In genomic region chr9:104091708-104092107, GRCh38 we compare ENCODE assay signal across 8 cellular contexts. TPM values are rescaled to one million over a fixed set of nuclear protein-coding genes. Genes with fewer than 3 reads are reported as not detected.
DNase-seq lines count a peak whose midpoint lies in the region; ATAC-seq, FAIRE-seq and TF ChIP-seq lines count a peak whose summit lies in the region.

No MANE protein-coding gene starts in this region.

- POLR2A ChIA-PET in GM12878 (lab: Charles Lee): no interaction called here

- peak overlapping the region in 5 of 10 experiments; percentile 0 to 29 (median 12); a peak in 2 of 20 replicates for H3K4me3 ChIP-seq in BLaER1 treated with 17β-estradiol and CSF1 and Interleukin-3, amounts not matched to agents 10 nM and 100 nM
- H3K4me3 ChIP-seq in GM12878: no peak overlapping the region

- H3K27me3 Mint-ChIP-seq in mesothelial cell of epicardium (ENCODE audit: low read depth): peaks cover 9% of the 10 kb centered on the region

- TF ChIP-seq RAD21 in GM12878 (IDR thresholded peaks at IDR 0.05; ENCODE audit: insufficient read depth, low read depth, low read length): peak; percentile 52; the same call in 1 of the 2 replicates

- no TSS peak for BruUV-seq in GM12878 (replicated peaks; lab: Mats Ljungman, UMichigan)

- H3K36me3 ChIP-seq in BLaER1 treated with 17β-estradiol and CSF1 and Interleukin-3, amounts not matched to agents 10 nM and 100 nM: peaks cover 0 to 14% (median 7%) of the 10 kb centered on the region in 11 experiments; a peak in 7 of 22 replicates
- H3K36me3 ChIP-seq in GM12878 (ENCODE audit: control insufficient read depth in 2 of 2, insufficient read depth in 2 of 2, low read length in 1 of 2): no peaks in the 10 kb centered on the region

- H4K20me1 ChIP-seq in BLaER1 treated with 17β-estradiol and CSF1 and Interleukin-3, amounts not matched to agents 10 nM and 100 nM: 0 out of 22 replicates have a peak, but pooled peaks cover 0 to 5% (median 0%) of the 10 kb centered on the region in 11 experiments
- no peaks in the 10 kb centered on the region for H4K20me1 ChIP-seq in GM12878 (ENCODE audit: control insufficient read depth, insufficient read depth)

- 84% methylated on average over 4 of the region's 4 CpGs for WGBS in GM12878 (ENCODE audit: insufficient coverage, insufficient replicate concordance, low lambda C conversion rate, missing lambda C conversion rate)

- H3K27ac ChIP-seq in BLaER1 treated with 17β-estradiol and CSF1 and Interleukin-3, amounts not matched to agents 10 nM and 100 nM: peak overlapping the region in 10 of 11 experiments; percentile 29 to 98 (median 44); a peak in 17 of 22 replicates
- peak overlapping the region; percentile 61 for H3K27ac ChIP-seq in GM12878 (ENCODE audit: control insufficient read depth, insufficient read depth)

- ATAC-seq in GM21723 (IDR thresholded peaks at IDR 0.05; ENCODE audit: unreplicated experiment) (peak; percentile 38), GM12878 (peak; percentile 36), HG03521 (IDR thresholded peaks at IDR 0.05; ENCODE audit: unreplicated experiment) (no peak)

- peak overlapping the region; percentile 43 for H3K4me3 Mint-ChIP-seq in mesothelial cell of epicardium

- no peak for TF ChIP-seq EP300 in GM12878 (IDR thresholded peaks at IDR 0.05; ENCODE audit: borderline replicate concordance in 1 of 2, control insufficient read depth in 1 of 2, low read depth in 2 of 2, low read length in 2 of 2)

- peak; percentile 39 to 41 (median 41); a peak in 5 of 6 replicates for TF ChIP-seq CTCF in GM12878 (IDR thresholded peaks at IDR 0.05 in 2 of 3, conservative IDR thresholded peaks at IDR 0.05 in 1 of 3; ENCODE audit: control insufficient read depth in 2 of 3, extremely low read depth in 1 of 3, insufficient read depth in 1 of 3, low read depth in 3 of 3, low read length in 3 of 3)
- no peak for TF ChIP-seq CTCF in mesothelial cell of epicardium (IDR thresholded peaks at IDR 0.05; ENCODE audit: unreplicated experiment)

- no peaks in the 10 kb centered on the region for H3K9me3 Mint-ChIP-seq in mesothelial cell of epicardium

- CTCF ChIA-PET in GM12878 (lab: Yijun Ruan, JAX): interaction anchor here (0.7 to 1.9 kb wide), 7 partner anchors 10 to 775 kb away, joined by 3 to 5 read pairs (median 3); no protein-coding TSS in a partner anchor

- RAD21 ChIA-PET in GM12878 (lab: Charles Lee; ENCODE audit: unreplicated experiment): interaction anchor here (0.8 to 1.5 kb wide), 3 partner anchors 11 to 302 kb away, joined by 3 to 4 read pairs (median 3); no protein-coding TSS in a partner anchor

- DNase-seq in NCI-H2081 treated with DMSO at 0.1 percent for 48 hours (lab: John Stamatoyannopoulos, UW): peak; percentile 72
- DNase-seq in GM12878 (ENCODE audit: low read depth, low spot score): no peak
- DNase-seq in mesothelial cell of epicardium (ENCODE audit: low spot score in 2 of 2, unreplicated experiment in 2 of 2): no peak
- no peak for DNase-seq in cerebellum (ENCODE audit: low spot score)
- DNase-seq in activated T-cell treated with anti-CD3 and anti-CD28 coated beads for 4 hours: no peak

- H3K4me1 ChIP-seq in BLaER1 treated with 17β-estradiol and CSF1 and Interleukin-3, amounts not matched to agents 10 nM and 100 nM: peaks cover 41 to 52% (median 45%) of the 10 kb centered on the region in 10 experiments
- peaks cover 22% of the 10 kb centered on the region for H3K4me1 ChIP-seq in GM12878 (ENCODE audit: control insufficient read depth, insufficient read depth, low read length)

- peak overlapping the region; percentile 56 for H2AFZ ChIP-seq in GM12878 (ENCODE audit: control insufficient read depth, low read depth, low read length)

- in situ Hi-C loops in GM12878 (cut with MboI): no loop called here

- no peak for TF ChIP-seq POLR2A in GM12878 (IDR thresholded peaks at IDR 0.05; ENCODE audit: low read depth, low read length)

- no peaks in the 10 kb centered on the region for H3K27me3 ChIP-seq in BLaER1 treated with 17β-estradiol and CSF1 and Interleukin-3, amounts not matched to agents 10 nM and 100 nM
- no peaks in the 10 kb centered on the region for H3K27me3 ChIP-seq in GM12878 (replicated peaks in 1 of 2; ENCODE audit: control insufficient read depth in 2 of 2, insufficient read depth in 2 of 2, low read length in 1 of 2)

- H3K4me1 Mint-ChIP-seq in mesothelial cell of epicardium: peaks cover 37% of the 10 kb centered on the region

- H3K27ac Mint-ChIP-seq in mesothelial cell of epicardium: peak overlapping the region; percentile 100

- H3K9ac ChIP-seq in BLaER1 treated with 17β-estradiol and CSF1 and Interleukin-3, amounts not matched to agents 10 nM and 100 nM: peak overlapping the region in 7 of 11 experiments; percentile 9 to 56 (median 30); a peak in 9 of 22 replicates
- H3K9ac ChIP-seq in GM12878 (ENCODE audit: control insufficient read depth, insufficient read depth, low read length): no peak overlapping the region

- peaks cover 32% of the 10 kb centered on the region for H3K79me2 ChIP-seq in GM12878 (ENCODE audit: control insufficient read depth, insufficient read depth, low read length)

- no peaks in the 10 kb centered on the region for H3K9me3 ChIP-seq in BLaER1 treated with 17β-estradiol and CSF1 and Interleukin-3, amounts not matched to agents 10 nM and 100 nM (replicated peaks in 1 of 11)
- H3K9me3 ChIP-seq in GM12878 (replicated peaks; ENCODE audit: control insufficient read depth, insufficient read depth, low read length): no peaks in the 10 kb centered on the region; the same call in 2 of the 3 replicates

- H3K4me2 ChIP-seq in BLaER1 treated with 17β-estradiol and CSF1 and Interleukin-3, amounts not matched to agents 10 nM and 100 nM: peak overlapping the region; percentile 83 to 96 (median 93)
- H3K4me2 ChIP-seq in GM12878 (ENCODE audit: control insufficient read depth, insufficient read depth): peak overlapping the region; percentile 73

- SMC1A ChIA-PET in GM12878 (lab: Charles Lee; ENCODE audit: uncharacterized antibody, unreplicated experiment): interaction anchor here (0.6 to 1.2 kb wide), 5 partner anchors 19 to 403 kb away, joined by 3 to 5 read pairs (median 3); no protein-coding TSS in a partner anchor

- intact Hi-C loops in GM12878 (cut with micrococcal nuclease; ENCODE audit: unreplicated experiment): loop anchor here (5.0 kb wide), 2 partner anchors 304 to 656 kb away; partner anchors contain the start of gene NIPSNAP3A

- no peak for FAIRE-seq in GM12878 (lab: Jason Lieb, UNC)

- H3K36me3 Mint-ChIP-seq in mesothelial cell of epicardium: no peaks in the 10 kb centered on the region

TF ChIP-seq in GM12878, 131 proteins besides CTCF, POLR2A, EP300 and RAD21:
- TF ChIP-seq TCF12 (IDR thresholded peaks at IDR 0.05; ENCODE audit: low read depth, low read length) (no peak), SRF (IDR thresholded peaks at IDR 0.05; ENCODE audit: low read depth in 2 of 2, low read length in 2 of 2) (peak in 1 of 2 experiments; percentile 66; a peak in 1 of 4 replicates)

RNA-seq across cellular contexts. Expression of gene SMC2, which starts 2.4 kb away (rescaled TPM):
- 18.3 and 18.7 TPM in 2 replicates for total RNA-seq in GM12878 (2013; cell fraction: nucleolus; rRNA removed)
- 36.3 and 42.0 TPM in 2 replicates for total RNA-seq in GM12878 (2014; rRNA removed)
- total RNA-seq in GM12878 (2014; rRNA removed; fragmentation: Illumina TruSeq; extraction: Trizol): 55.9 and 59.1 TPM in 2 replicates
- 42.2 and 43.5 TPM in 2 replicates for total RNA-seq in GM12878 (2021)
- polyA plus RNA-seq in GM12878 (2011; ENCODE audit: low read depth): 12.3 TPM
- polyA plus RNA-seq in GM12878 (2011; rRNA removed): 37.0 and 64.0 TPM in 2 replicates
- polyA plus RNA-seq in GM12878 (2011; cell fraction: cytosol; rRNA removed): 11.8 and 12.8 TPM in 2 replicates
- polyA plus RNA-seq in GM12878 (2011; cell fraction: nucleus; rRNA removed): 14.1 and 16.0 TPM in 2 replicates
- polyA plus RNA-seq in GM12878 (2012): 18.4 and 23.7 TPM in 2 replicates
- 48.9 and 59.7 TPM in 2 replicates for polyA plus RNA-seq in GM12878 (2014; fragmentation: Illumina TruSeq; extraction: Trizol)
- polyA plus RNA-seq in GM12878 (2014; fragmentation: Nextera tagmentation; extraction: Ambion mirVana): 10 to 100 TPM; 51.0 to 82.7 TPM
- polyA plus RNA-seq in GM12878 (2014; rRNA removed): 19.2 and 22.9 TPM in 2 replicates
- polyA plus RNA-seq in GM12878 (2016; fragmentation: Nextera tagmentation; extraction: Ambion mirVana): 100 to 1,000 TPM in 1 of 2 experiments, 10 to 100 TPM in 1; 97.6 to 116 TPM
- polyA minus RNA-seq in GM12878 (2011; rRNA and poly(A)+ RNA removed): 28.9 and 42.2 TPM in 2 replicates
- 13.2 and 17.0 TPM in 2 replicates for polyA minus RNA-seq in GM12878 (2011; cell fraction: cytosol; rRNA and poly(A)+ RNA removed)
- 12.1 and 16.0 TPM in 2 replicates for polyA minus RNA-seq in GM12878 (2011; cell fraction: nucleus; rRNA and poly(A)+ RNA removed)
- total RNA-seq in mesothelial cell of epicardium: 19.3 to 22.6 TPM (median 20.1 TPM) in 3 replicates
- 21.7 TPM for total RNA-seq in cerebellum
